35 cellular contexts compared by ENCODE assay signal in the genomic region with DNA sequence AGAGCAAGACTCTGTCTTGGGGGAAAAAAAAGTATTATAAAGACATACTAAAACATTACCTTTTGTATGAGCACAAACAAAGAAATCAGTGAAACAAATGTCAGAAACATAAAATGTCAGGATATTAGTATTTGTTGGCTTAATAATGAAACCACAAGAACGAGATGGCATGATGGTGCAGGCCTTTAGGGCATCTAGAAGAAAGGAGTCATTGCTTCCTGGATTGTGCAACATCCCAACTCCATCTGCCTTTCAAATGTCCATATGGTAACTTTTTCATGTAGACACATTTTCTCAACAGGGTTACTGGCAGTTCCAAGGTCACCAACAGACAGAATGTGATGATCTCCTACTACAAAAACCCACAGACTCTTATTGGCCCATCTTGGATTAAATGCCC.
"Had no signal": no experiment of that assay in that cellular context is flagged by ENCODE, and none has a peak within 500 bp of the region (broad histone marks: within the 10 kb centered on the region; RNA-seq: fewer than 3 reads in every experiment).

No MANE protein-coding gene starts in this region.

- H3K9me3 ChIP-seq: adrenal gland, body of pancreas, colonic mucosa, ovary, prostate gland, thyroid gland had no signal

- H3K4me3 ChIP-seq: adrenal gland, body of pancreas, cardiac muscle cell, colonic mucosa, heart left ventricle, ovary, prostate gland, sigmoid colon, stomach, thyroid gland, upper lobe of left lung, vagina had no signal

- ATAC-seq: activated CD4-positive, CD25-positive, alpha-beta regulatory T cell treated with anti-CD3 and anti-CD28 coated beads, Interleukin-2, amount 50 U/mL, for 24 hours; body of pancreas; heart left ventricle; left colon; naive thymus-derived CD4-positive, alpha-beta T cell; stimulated activated naive B cell treated with anti-CD40 and anti-IgM and Interleukin-4, amounts not matched to agents 10 μg/mL and 1 μg/mL and 100 μg/mL, for 72 hours had no signal

- H3K36me3 ChIP-seq: adrenal gland, cardiac muscle cell, colonic mucosa, heart left ventricle, ovary, prostate gland, thyroid gland, upper lobe of left lung, vagina, WERI-Rb-1 had no signal

- H3K27me3 ChIP-seq: adrenal gland, body of pancreas, cardiac muscle cell, colonic mucosa, heart left ventricle, ovary, sigmoid colon, stomach, thyroid gland, upper lobe of left lung, vagina had no signal

- H3K27ac ChIP-seq: adrenal gland, body of pancreas, cardiac muscle cell, colonic mucosa, heart left ventricle, ovary, prostate gland, sigmoid colon, stomach, thyroid gland, upper lobe of left lung, vagina, WERI-Rb-1 had no signal

- DNase-seq: activated CD4-positive, alpha-beta T cell treated with anti-CD3 and anti-CD28 coated beads for 48 hours; activated CD4-positive, alpha-beta T cell treated with anti-CD3 and anti-CD28 coated beads, Interleukin-2, amount 50 U/mL, for 48 hours; activated CD8-positive, alpha-beta memory T cell treated with anti-CD3 and anti-CD28 coated beads for 24 hours; activated effector memory CD4-positive, alpha-beta T cell treated with anti-CD3 and anti-CD28 coated beads, Interleukin-2, amount 50 U/mL, for 16 hours; activated naive CD4-positive, alpha-beta T cell treated with anti-CD3 and anti-CD28 coated beads for 36 hours; activated naive CD8-positive, alpha-beta T cell treated with anti-CD3 and anti-CD28 coated beads for 36 hours; activated T-cell treated with anti-CD3 and anti-CD28 coated beads, Interleukin-2, amount 50 U/mL, for 1 hour; adrenal gland; aorta; body of pancreas; cerebellar nuclear complex; colonic mucosa; effector CD8-positive, alpha-beta T cell; erythroblast; heart left ventricle; hypothalamus; immature natural killer cell; kidney; left colon; midbrain; naive thymus-derived CD4-positive, alpha-beta T cell; ovary; retina; sigmoid colon; small intestine; stimulated activated CD4-positive, alpha-beta T cell treated with anti-CD3 and anti-CD28 coated beads, Interleukin-1b, Interleukin-23, amount 100 ng/mL, for 48 hours; stimulated activated naive B cell treated with anti-CD40 and anti-IgM and Interleukin-4, amounts not matched to agents 10 μg/mL and 1 μg/mL and 100 μg/mL, for 72 hours; stomach; thyroid gland; upper lobe of left lung; WERI-Rb-1 had no signal

- H3K4me1 ChIP-seq: adrenal gland, body of pancreas, colonic mucosa, heart left ventricle, prostate gland, sigmoid colon, stomach, thyroid gland, upper lobe of left lung, vagina had no signal
